Comparison of ENCODE assay signal across 17 cellular contexts in genomic region chr10:1392127-1392526, GRCh38.
DNase-seq lines count a peak whose midpoint lies in the region; ATAC-seq and TF ChIP-seq lines count a peak whose summit lies in the region.
"Had no signal": no experiment of that assay in that cellular context is flagged by ENCODE, and none has a peak within 500 bp of the region (broad histone marks: within the 10 kb centered on the region; RNA-seq: fewer than 3 reads in every experiment).

No MANE protein-coding gene starts in this region.

- no peaks in the 10 kb centered on the region for H3K79me2 ChIP-seq in mammary epithelial cell (ENCODE audit: insufficient read depth, low read length)

- no peak overlapping the region for H3K4me3 Mint-ChIP-seq in MCF 10A (ENCODE audit: unreplicated experiment)
- no peak overlapping the region for H3K4me3 Mint-ChIP-seq in naive thymus-derived CD8-positive, alpha-beta T cell
- H3K4me3 Mint-ChIP-seq: CD4-positive, alpha-beta T cell; H9; IgD-negative memory B cell had no signal

- in situ Hi-C loops in mammary epithelial cell (cut with MboI; ENCODE audit: low sequenced_read_pairs in 2 of 2), result no loop called here

- WGBS in mammary epithelial cell (ENCODE audit: low coverage, missing lambda C conversion rate), result 11% methylated on average over 4 of the region's 4 CpGs

- H3K27ac Mint-ChIP-seq in MCF 10A (ENCODE audit: low read depth, unreplicated experiment), result no peak overlapping the region
- no peak overlapping the region for H3K27ac Mint-ChIP-seq in naive thymus-derived CD8-positive, alpha-beta T cell
- H3K27ac Mint-ChIP-seq: CD4-positive, alpha-beta T cell; H9; IgD-negative memory B cell had no signal

- intact Hi-C loops in MCF 10A (cut with micrococcal nuclease), result no loop called here
- intact Hi-C loops in mammary epithelial cell (cut with micrococcal nuclease), result no loop called here

- no peak overlapping the region for H3K9ac ChIP-seq in mammary epithelial cell (ENCODE audit: insufficient read depth, low read length)
- H3K9ac ChIP-seq: BLaER1 treated with 17β-estradiol and CSF1 and Interleukin-3, amounts not matched to agents 10 nM and 100 nM had no signal

- BruUV-seq in MCF 10A (replicated peaks; lab: Mats Ljungman, UMichigan) (no TSS peak), mammary epithelial cell (replicated peaks; lab: Mats Ljungman, UMichigan) (no TSS peak)

- H3K36me3 ChIP-seq in mammary epithelial cell (ENCODE audit: insufficient read depth, low read length), result no peaks in the 10 kb centered on the region
- H3K36me3 ChIP-seq: BLaER1 treated with 17β-estradiol and CSF1 and Interleukin-3, amounts not matched to agents 10 nM and 100 nM had no signal

- H3K36me3 Mint-ChIP-seq in MCF 10A (ENCODE audit: insufficient read depth, unreplicated experiment), result no peaks in the 10 kb centered on the region
- no peaks in the 10 kb centered on the region for H3K36me3 Mint-ChIP-seq in naive thymus-derived CD8-positive, alpha-beta T cell
- H3K36me3 Mint-ChIP-seq: IgD-negative memory B cell had no signal

- H3K27me3 Mint-ChIP-seq in MCF 10A (ENCODE audit: insufficient read depth, unreplicated experiment), result peaks cover 11% of the 10 kb centered on the region
- no peaks in the 10 kb centered on the region for H3K27me3 Mint-ChIP-seq in naive thymus-derived CD8-positive, alpha-beta T cell
- H3K27me3 Mint-ChIP-seq: CD4-positive, alpha-beta T cell; IgD-negative memory B cell had no signal

- CTCF ChIA-PET in MCF 10A (lab: Yijun Ruan, JAX), result no interaction called here
- CTCF ChIA-PET in mammary epithelial cell (lab: Charles Lee; ENCODE audit: low non-redundant PET), result no interaction called here

- H4K20me1 ChIP-seq in mammary epithelial cell (ENCODE audit: insufficient read depth, low read length), result no peaks in the 10 kb centered on the region
- H4K20me1 ChIP-seq: BLaER1 treated with 17β-estradiol and CSF1 and Interleukin-3, amounts not matched to agents 10 nM and 100 nM had no signal

- dilution Hi-C loops in mammary epithelial cell (cut with HindIII; ENCODE audit: low sequenced_read_pairs), result no loop called here

- H3K4me3 ChIP-seq in mammary epithelial cell (replicated peaks in 1 of 3; ENCODE audit: insufficient read depth in 1 of 3, low read depth in 2 of 3, low read length in 3 of 3), result no peak overlapping the region
- H3K4me3 ChIP-seq: BLaER1 treated with 17β-estradiol and CSF1 and Interleukin-3, amounts not matched to agents 10 nM and 100 nM had no signal

- ATAC-seq in omental fat pad (ENCODE audit: low FRiP score), result no peak
- no peak for ATAC-seq in naive thymus-derived CD8-positive, alpha-beta T cell

- no peak overlapping the region for H3K27ac ChIP-seq in mammary epithelial cell (ENCODE audit: insufficient read depth, low read depth, low read length)
- H3K27ac ChIP-seq: BLaER1 treated with 17β-estradiol and CSF1 and Interleukin-3, amounts not matched to agents 10 nM and 100 nM had no signal

- no peaks in the 10 kb centered on the region for H3K4me1 Mint-ChIP-seq in MCF 10A (ENCODE audit: insufficient read depth, unreplicated experiment)
- no peaks in the 10 kb centered on the region for H3K4me1 Mint-ChIP-seq in naive thymus-derived CD8-positive, alpha-beta T cell

- H3K4me2 ChIP-seq in mammary epithelial cell (ENCODE audit: insufficient read depth, low read depth, low read length), result no peak overlapping the region
- H3K4me2 ChIP-seq: BLaER1 treated with 17β-estradiol and CSF1 and Interleukin-3, amounts not matched to agents 10 nM and 100 nM had no signal

- H2AFZ ChIP-seq in mammary epithelial cell (ENCODE audit: low read depth, low read length), result no peak overlapping the region

- no peaks in the 10 kb centered on the region for H3K4me1 ChIP-seq in mammary epithelial cell (ENCODE audit: insufficient read depth, low read length)

- POLR2A ChIA-PET in MCF 10A (lab: Yijun Ruan, JAX), result no interaction called here
- POLR2A ChIA-PET in naive thymus-derived CD8-positive, alpha-beta T cell (lab: Charles Lee), result no interaction called here

- peaks cover 12% of the 10 kb centered on the region for H3K9me3 ChIP-seq in mammary epithelial cell (replicated peaks; ENCODE audit: insufficient read depth, low read length)
- H3K9me3 ChIP-seq: BLaER1 treated with 17β-estradiol and CSF1 and Interleukin-3, amounts not matched to agents 10 nM and 100 nM had no signal

- peak; percentile 8 for DNase-seq in MCF 10A (ENCODE audit: unreplicated experiment)
- DNase-seq in mammary epithelial cell, result no peak
- peak; percentile 44 for DNase-seq in cerebellum (ENCODE audit: low spot score)
- peak; percentile 4 for DNase-seq in mucosa of gallbladder (ENCODE audit: low spot score)
- DNase-seq in omental fat pad (ENCODE audit: low spot score), result no peak
- no peak for DNase-seq in naive thymus-derived CD8-positive, alpha-beta T cell
- no peak for DNase-seq in NCI-H1694 (lab: John Stamatoyannopoulos, UW)
- DNase-seq: ACHN; CD4-positive, alpha-beta T cell; DMS153; DMS79 treated with DMSO at 0.1 percent for 48 hours; EL; GDM1; GOT3; H9 had no signal

- H3K27me3 ChIP-seq in mammary epithelial cell (ENCODE audit: insufficient read depth, low read length), result no peaks in the 10 kb centered on the region
- H3K27me3 ChIP-seq: BLaER1 treated with 17β-estradiol and CSF1 and Interleukin-3, amounts not matched to agents 10 nM and 100 nM had no signal

- no peaks in the 10 kb centered on the region for H3K9me3 Mint-ChIP-seq in MCF 10A (ENCODE audit: unreplicated experiment)
- no peaks in the 10 kb centered on the region for H3K9me3 Mint-ChIP-seq in naive thymus-derived CD8-positive, alpha-beta T cell
- H3K9me3 Mint-ChIP-seq: CD4-positive, alpha-beta T cell; IgD-negative memory B cell had no signal

- TF ChIP-seq CTCF in MCF 10A (IDR thresholded peaks at IDR 0.05; ENCODE audit: unreplicated experiment), result no peak
- no peak for TF ChIP-seq CTCF in mammary epithelial cell (conservative IDR thresholded peaks at IDR 0.05 in 1 of 2, IDR thresholded peaks at IDR 0.05 in 1 of 2; ENCODE audit: extremely low read depth in 1 of 2, insufficient read depth in 1 of 2, low read depth in 1 of 2, low read length in 2 of 2)
- TF ChIP-seq CTCF in omental fat pad (IDR thresholded peaks at IDR 0.05), result no peak

Comparison
In these comparisons a context has a peak if more than half of its experiments do, and no peak if none do; other contexts are left out.
1. DNase-seq: peak in MCF 10A (single experiment), cerebellum (single experiment) and mucosa of gallbladder (single experiment); none in mammary epithelial cell (single experiment), omental fat pad (single experiment), naive thymus-derived CD8-positive, alpha-beta T cell (0 of 10) and NCI-H1694 (single experiment).